11 cellular contexts compared by ENCODE assay signal in genomic region chr5:134079748-134080581, GRCh38. TPM values are rescaled to one million over a fixed set of nuclear protein-coding genes. Genes with fewer than 3 reads are reported as not detected.
DNase-seq lines count a peak whose midpoint lies in the region; ATAC-seq lines count a peak whose summit lies in the region.
"Had no signal": no experiment of that assay in that cellular context is flagged by ENCODE, and none has a peak within 500 bp of the region (broad histone marks: within the 10 kb centered on the region; RNA-seq: fewer than 3 reads in every experiment).

No MANE protein-coding gene starts in this region.

- H3K27me3 ChIP-seq in effector memory CD4-positive, alpha-beta T cell (replicated peaks; ENCODE audit: control insufficient read depth, insufficient read depth, low read length, poor library complexity, severe bottlenecking), result no peaks in the 10 kb centered on the region
- H3K27me3 ChIP-seq: BLaER1, brain microvascular endothelial cell had no signal

- H3K27me3 Mint-ChIP-seq in T-helper 17 cell, result no peaks in the 10 kb centered on the region

- H3K27ac Mint-ChIP-seq in T-helper 17 cell, result peak overlapping the region; percentile 92

- no peak overlapping the region for H3K4me3 ChIP-seq in effector memory CD4-positive, alpha-beta T cell (ENCODE audit: insufficient read depth, low read depth, low read length, poor library complexity, severe bottlenecking)
- H3K4me3 ChIP-seq: BLaER1 had no signal

- H3K4me3 Mint-ChIP-seq in T-helper 17 cell, result peak overlapping the region; percentile 64

- no peaks in the 10 kb centered on the region for H3K36me3 ChIP-seq in effector memory CD4-positive, alpha-beta T cell (ENCODE audit: control insufficient read depth, insufficient read depth, low read length)
- H3K36me3 ChIP-seq: BLaER1, brain microvascular endothelial cell had no signal

- H3K9me3 ChIP-seq in T-helper 17 cell (ENCODE audit: control insufficient read depth, low read length, poor library complexity, severe bottlenecking), result no peaks in the 10 kb centered on the region
- no peaks in the 10 kb centered on the region for H3K9me3 ChIP-seq in effector memory CD4-positive, alpha-beta T cell (ENCODE audit: control insufficient read depth, low read length)
- H3K9me3 ChIP-seq: BLaER1 had no signal

- H3K4me1 ChIP-seq in effector memory CD4-positive, alpha-beta T cell (ENCODE audit: control insufficient read depth, insufficient read depth, low read length, poor library complexity, severe bottlenecking), result peaks cover 33% of the 10 kb centered on the region
- H3K4me1 ChIP-seq: BLaER1 had no signal

- H3K36me3 Mint-ChIP-seq in T-helper 17 cell (ENCODE audit: low read depth), result no peaks in the 10 kb centered on the region

- DNase-seq in T-helper 17 cell, result peak in 1 of 3 donors; percentile 31
- DNase-seq in activated T-cell treated with anti-CD3 and anti-CD28 coated beads for 4 hours, result peak; percentile 58
- peak in 1 of 3 donors; percentile 45 for DNase-seq in effector memory CD4-positive, alpha-beta T cell
- DNase-seq in stimulated activated CD8-positive, alpha-beta memory T cell treated with anti-CD3 and anti-CD28 coated beads, Interleukin-15, amount 100 ng/mL, for 48 hours (ENCODE audit: low read depth in 2 of 2), result peak; percentile 67 to 76
- no peak for DNase-seq in hypothalamus (lab: John Stamatoyannopoulos, UW)
- DNase-seq in COR-L47 (lab: John Stamatoyannopoulos, UW), result no peak
- DNase-seq: brain microvascular endothelial cell, NCI-H1105 treated with DMSO at 0.1 percent for 48 hours had no signal

- H3K4me1 Mint-ChIP-seq in T-helper 17 cell, result peaks cover 45% of the 10 kb centered on the region

- ATAC-seq in T-helper 17 cell, result peak; percentile 80
- no peak for ATAC-seq in HG02610 (IDR thresholded peaks at IDR 0.05; ENCODE audit: unreplicated experiment)
- no peak for ATAC-seq in GM19023 (IDR thresholded peaks at IDR 0.05; ENCODE audit: unreplicated experiment)

- H3K27ac ChIP-seq in effector memory CD4-positive, alpha-beta T cell (ENCODE audit: insufficient read depth, low read length, poor library complexity, severe bottlenecking), result peak overlapping the region; percentile 67
- H3K27ac ChIP-seq: BLaER1, brain microvascular endothelial cell had no signal

RNA-seq across cellular contexts. Expression of gene TCF7, which starts 34.5 kb away (rescaled TPM):
- total RNA-seq in T-helper 17 cell, result 100 to 1,000 TPM; 308 to 405 TPM

Comparison
In these comparisons a context has a peak if more than half of its experiments do, and no peak if none do; other contexts are left out.
1. DNase-seq: peak in activated T-cell treated with anti-CD3 and anti-CD28 coated beads for 4 hours (single experiment) and stimulated activated CD8-positive, alpha-beta memory T cell treated with anti-CD3 and anti-CD28 coated beads, Interleukin-15, amount 100 ng/mL, for 48 hours (2 of 2); none in hypothalamus (0 of 51) and COR-L47 (single experiment).